Comparison of ENCODE assay signal across 1 cellular context in genomic region chr11:68756171-68756766, GRCh38.
TF ChIP-seq lines count a peak whose summit lies in the region.

No MANE protein-coding gene starts in this region.

TF ChIP-seq in IMR-90, 13 proteins besides CTCF, POLR2A, EP300 and RAD21:
- no peak for TF ChIP-seq RCOR1 (IDR thresholded peaks at IDR 0.05; ENCODE audit: insufficient replicate concordance, low read length)
- TF ChIP-seq MXI1 (IDR thresholded peaks at IDR 0.05; ENCODE audit: borderline replicate concordance, low read depth, low read length): no peak
- TF ChIP-seq MAFK (IDR thresholded peaks at IDR 0.05; ENCODE audit: low read depth, low read length): no peak
- no peak for TF ChIP-seq SMC3 (IDR thresholded peaks at IDR 0.05; ENCODE audit: low read depth, low read length)
- no peak for TF ChIP-seq CEBPB (IDR thresholded peaks at IDR 0.05; ENCODE audit: low read depth, low read length)
- TF ChIP-seq RFX5 (IDR thresholded peaks at IDR 0.05; ENCODE audit: low read depth, low read length): no peak
- no peak for TF ChIP-seq BHLHE40 (IDR thresholded peaks at IDR 0.05; ENCODE audit: low read depth, low read length)
- no peak for TF ChIP-seq USF2 (IDR thresholded peaks at IDR 0.05; ENCODE audit: low read depth, low read length)
- TF ChIP-seq FOS (IDR thresholded peaks at IDR 0.05; ENCODE audit: low read depth, low read length): no peak
- no peak for TF ChIP-seq NFE2L2 (IDR thresholded peaks at IDR 0.05; ENCODE audit: low read depth, low read length)
